In the genomic region with DNA sequence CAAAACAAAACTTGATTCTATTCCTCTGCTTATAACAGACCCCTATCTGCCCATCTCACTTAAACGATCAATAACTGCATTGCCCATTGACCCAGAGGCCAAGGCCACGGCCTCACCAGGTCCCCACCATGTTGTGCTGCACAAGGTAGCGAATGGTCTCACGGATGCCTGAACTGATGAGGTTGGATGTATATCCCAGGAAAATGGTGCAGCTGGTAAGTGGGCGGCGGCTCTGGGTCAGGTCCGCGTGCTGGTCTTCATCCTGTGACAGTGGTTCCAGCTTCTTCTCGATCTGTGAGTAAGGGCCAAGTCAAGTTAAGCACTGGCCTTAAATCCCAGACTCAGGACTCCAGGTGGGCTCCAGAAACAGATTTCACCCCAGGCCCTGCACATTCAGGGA, we compare ENCODE assay signal across 13 cellular contexts. TPM values are rescaled to one million over a fixed set of nuclear protein-coding genes. Genes with fewer than 3 reads are reported as not detected.
DNase-seq lines count a peak whose midpoint lies in the region; ATAC-seq, FAIRE-seq and TF ChIP-seq lines count a peak whose summit lies in the region.
"Had no signal": no experiment of that assay in that cellular context is flagged by ENCODE, and none has a peak within 500 bp of the region (broad histone marks: within the 10 kb centered on the region; RNA-seq: fewer than 3 reads in every experiment).

No MANE protein-coding gene starts in this region.

- CTCF ChIA-PET in A549 (lab: Yijun Ruan, JAX) = interaction anchor here (1.3 to 2.3 kb wide), 3 partner anchors 8 to 81 kb away, joined by 5 to 6 read pairs (median 5); a partner anchor contains a TSS
- CTCF ChIA-PET in activated CD4-positive, alpha-beta memory T cell treated with anti-CD3 and anti-CD28 coated beads for 36 hours (lab: Charles Lee) = no interaction called here

- no peak for TF ChIP-seq POLR2A in A549 (IDR thresholded peaks at IDR 0.05; ENCODE audit: low read length)

- POLR2A ChIA-PET in A549 (lab: Yijun Ruan, JAX) = no interaction called here
- POLR2A ChIA-PET in activated CD4-positive, alpha-beta memory T cell treated with anti-CD3 and anti-CD28 coated beads for 36 hours (lab: Charles Lee) = no interaction called here

- peaks cover 4% of the 10 kb centered on the region for H3F3A ChIP-seq in DOHH2 (ENCODE audit: control insufficient read depth, insufficient read depth)

- no peaks in the 10 kb centered on the region for H3K9me3 Mint-ChIP-seq in activated CD4-positive, alpha-beta memory T cell treated with anti-CD3 and anti-CD28 coated beads for 36 hours

- peaks cover 29% of the 10 kb centered on the region for H3K36me3 Mint-ChIP-seq in activated CD4-positive, alpha-beta memory T cell treated with anti-CD3 and anti-CD28 coated beads for 36 hours

- no peaks in the 10 kb centered on the region for H3K9me3 ChIP-seq in A549
- H3K9me3 ChIP-seq in DOHH2 (ENCODE audit: control insufficient read depth, insufficient read depth, low read length) = no peaks in the 10 kb centered on the region
- H3K9me3 ChIP-seq: psoas muscle had no signal

- 95% methylated on average over 8 of the region's 9 CpGs for WGBS in A549 (ENCODE audit: missing lambda C conversion rate)

- H3K4me1 ChIP-seq in A549 = no peaks in the 10 kb centered on the region
- H3K4me1 ChIP-seq in DOHH2 (ENCODE audit: control insufficient read depth, low read length) = peaks cover 8% of the 10 kb centered on the region

- H3K9me2 ChIP-seq in DOHH2 (replicated peaks; ENCODE audit: control insufficient read depth, low read length) = no peaks in the 10 kb centered on the region

- H3K27me3 ChIP-seq in DOHH2 (ENCODE audit: control insufficient read depth, low read length) = no peaks in the 10 kb centered on the region

- TF ChIP-seq EP300 in A549 (IDR thresholded peaks at IDR 0.05) = no peak

- TF ChIP-seq CTCF in A549 (IDR thresholded peaks at IDR 0.05) (no peak), DOHH2 (IDR thresholded peaks at IDR 0.05; ENCODE audit: low read depth, low read length, poor library complexity, severe bottlenecking) (no peak)

- H3K4me3 Mint-ChIP-seq in activated CD4-positive, alpha-beta memory T cell treated with anti-CD3 and anti-CD28 coated beads for 36 hours = peak overlapping the region; percentile 95

- H3K4me1 Mint-ChIP-seq in activated CD4-positive, alpha-beta memory T cell treated with anti-CD3 and anti-CD28 coated beads for 36 hours (ENCODE audit: low read depth) = peaks cover 23% of the 10 kb centered on the region

- FAIRE-seq in A549 (lab: Jason Lieb, UNC) = no peak

- no peak for TF ChIP-seq RAD21 in A549 (conservative IDR thresholded peaks at IDR 0.05 in 1 of 2, IDR thresholded peaks at IDR 0.05 in 1 of 2)

- no peaks in the 10 kb centered on the region for H3K27me3 Mint-ChIP-seq in activated CD4-positive, alpha-beta memory T cell treated with anti-CD3 and anti-CD28 coated beads for 36 hours

- DNase-seq in A549 (ENCODE audit: low read depth in 1 of 2, low spot score in 1 of 2) (no peak), islet precursor cell (peak; percentile 47)
- DNase-seq in activated CD4-positive, alpha-beta memory T cell treated with anti-CD3 and anti-CD28 coated beads for 36 hours = no peak
- no peak for DNase-seq in stimulated activated CD4-positive, alpha-beta T cell treated with anti-CD3 and anti-CD28 coated beads, Interleukin-4, amount 100 ng/mL, for 24 hours
- DNase-seq: mesenchymal stem cell, NCI-H1048, NCI-H345, psoas muscle had no signal

- H3K27ac ChIP-seq in A549 (no peak overlapping the region), DOHH2 (ENCODE audit: low read depth, low read length) (no peak overlapping the region)

- H3K4me2 ChIP-seq in A549 (peak overlapping the region; percentile 59; the same call in 2 of the 3 replicates), DOHH2 (ENCODE audit: low read length) (peak overlapping the region; percentile 37)

- peaks cover 36% of the 10 kb centered on the region for H3K79me2 ChIP-seq in DOHH2 (ENCODE audit: control insufficient read depth, low read length)

- intact Hi-C loops in activated CD4-positive, alpha-beta memory T cell treated with anti-CD3 and anti-CD28 coated beads for 36 hours (cut with micrococcal nuclease) = loop anchor here (5.0 kb wide), 1 partner anchor 42 kb away; the partner anchor contains the start of gene TNPO2

- peaks cover 51% of the 10 kb centered on the region for H3K36me3 ChIP-seq in DOHH2 (ENCODE audit: control insufficient read depth, low read length)

- peaks cover 9% of the 10 kb centered on the region; the same call in 1 of the 2 replicates for H4K20me1 ChIP-seq in DOHH2 (ENCODE audit: control insufficient read depth, insufficient read depth, low read depth, low read length)

- H3K4me3 ChIP-seq in A549 (no peak overlapping the region; the same call in 2 of the 3 replicates), DOHH2 (ENCODE audit: low read length) (peak overlapping the region; percentile 32; the same call in 1 of the 2 replicates)

- no peak for ATAC-seq in A549
- ATAC-seq in HG03159 (IDR thresholded peaks at IDR 0.05; ENCODE audit: unreplicated experiment) = no peak
- no peak for ATAC-seq in GM18517 (IDR thresholded peaks at IDR 0.05; ENCODE audit: unreplicated experiment)
- no peak for ATAC-seq in HG03460 (IDR thresholded peaks at IDR 0.05; ENCODE audit: unreplicated experiment)
- ATAC-seq: psoas muscle had no signal

- peak overlapping the region; percentile 38 for H3K27ac Mint-ChIP-seq in activated CD4-positive, alpha-beta memory T cell treated with anti-CD3 and anti-CD28 coated beads for 36 hours

TF ChIP-seq in A549, 52 proteins besides CTCF, POLR2A, EP300 and RAD21 (continues in another document):
- TF ChIP-seq ESRRA (IDR thresholded peaks at IDR 0.05; ENCODE audit: borderline replicate concordance, low read length) (no peak), CBX8 (IDR thresholded peaks at IDR 0.05) (no peak), EHF (CRISPR knock-in tag; IDR thresholded peaks at IDR 0.05) (no peak), CBX2 (IDR thresholded peaks at IDR 0.05; ENCODE audit: borderline replicate concordance, low read depth) (no peak), HOXB13 (CRISPR knock-in tag; IDR thresholded peaks at IDR 0.05; ENCODE audit: low read depth) (no peak), KDM5A (IDR thresholded peaks at IDR 0.05) (no peak), FOSB (CRISPR knock-in tag; IDR thresholded peaks at IDR 0.05) (no peak), BCL3 (IDR thresholded peaks at IDR 0.05) (no peak)

RNA-seq across cellular contexts. Expression of gene DHPS, which starts 1.6 kb away (rescaled TPM):
- polyA plus RNA-seq in A549 (2011; rRNA removed) (63.7 and 71.9 TPM in 2 replicates), A549 (2017; fragmentation: RNase III; extraction: RNeasy Plus Mini Kit Qiagen cat#74134 plus additional on column Dnase treatment) (55.3 to 58.3 TPM (median 57.8 TPM) in 3 replicates)
- polyA plus RNA-seq in A549 (2012; cell fraction: cytosol; rRNA removed) = 92.1 and 94.5 TPM in 2 replicates
- 177 and 198 TPM in 2 replicates for polyA plus RNA-seq in A549 (2012; cell fraction: nucleus; rRNA removed)
- 56.8 and 69.7 TPM in 2 replicates for polyA minus RNA-seq in A549 (2011; rRNA and poly(A)+ RNA removed)
- 100 to 1,000 TPM; 126 to 127 TPM for total RNA-seq in activated CD4-positive, alpha-beta memory T cell treated with anti-CD3 and anti-CD28 coated beads for 36 hours

RNA-seq across cellular contexts. Expression of gene GNG14, which starts 7.8 kb away (rescaled TPM):
- polyA plus RNA-seq in A549 (2011; rRNA removed) (not detected in 2 replicates), A549 (2017; fragmentation: RNase III; extraction: RNeasy Plus Mini Kit Qiagen cat#74134 plus additional on column Dnase treatment) (not detected in 3 replicates)
- polyA plus RNA-seq in A549 (2012; cell fraction: cytosol; rRNA removed) = not detected in 2 replicates
- not detected in 2 replicates for polyA plus RNA-seq in A549 (2012; cell fraction: nucleus; rRNA removed)
- not detected in 2 replicates for polyA minus RNA-seq in A549 (2011; rRNA and poly(A)+ RNA removed)
- not detected for total RNA-seq in activated CD4-positive, alpha-beta memory T cell treated with anti-CD3 and anti-CD28 coated beads for 36 hours
- total RNA-seq: cardiac septum, psoas muscle had no signal
- polyA plus RNA-seq: psoas muscle had no signal

RNA-seq across cellular contexts. Expression of gene WDR83, which starts 13.4 kb away (rescaled TPM):
- polyA plus RNA-seq in A549 (2011; rRNA removed) (4.3 and 4.8 TPM in 2 replicates), A549 (2017; fragmentation: RNase III; extraction: RNeasy Plus Mini Kit Qiagen cat#74134 plus additional on column Dnase treatment) (11.1 to 13.7 TPM (median 11.4 TPM) in 3 replicates)
- 11.9 and 12.5 TPM in 2 replicates for polyA plus RNA-seq in A549 (2012; cell fraction: cytosol; rRNA removed)
- 13.7 and 15.0 TPM in 2 replicates for polyA plus RNA-seq in A549 (2012; cell fraction: nucleus; rRNA removed)
- 4.0 and 6.2 TPM in 2 replicates for polyA minus RNA-seq in A549 (2011; rRNA and poly(A)+ RNA removed)
- total RNA-seq in activated CD4-positive, alpha-beta memory T cell treated with anti-CD3 and anti-CD28 coated beads for 36 hours = 10 to 100 TPM; 17.1 to 17.8 TPM

RNA-seq across cellular contexts. Expression of gene MAN2B1, which starts 13.5 kb away (rescaled TPM):
- polyA plus RNA-seq in A549 (2011; rRNA removed) (13.0 and 14.4 TPM in 2 replicates), A549 (2017; fragmentation: RNase III; extraction: RNeasy Plus Mini Kit Qiagen cat#74134 plus additional on column Dnase treatment) (15.4 to 16.3 TPM (median 15.9 TPM) in 3 replicates)
- 14.9 and 18.1 TPM in 2 replicates for polyA plus RNA-seq in A549 (2012; cell fraction: cytosol; rRNA removed)
- polyA plus RNA-seq in A549 (2012; cell fraction: nucleus; rRNA removed) = 45.1 and 51.5 TPM in 2 replicates
- polyA minus RNA-seq in A549 (2011; rRNA and poly(A)+ RNA removed) = 17.8 and 23.6 TPM in 2 replicates
- 100 to 1,000 TPM; 123 to 127 TPM for total RNA-seq in activated CD4-positive, alpha-beta memory T cell treated with anti-CD3 and anti-CD28 coated beads for 36 hours

RNA-seq across cellular contexts. Expression of gene FBXW9, which starts 16.4 kb away (rescaled TPM):
- polyA plus RNA-seq in A549 (2011; rRNA removed) = 5.7 and 6.9 TPM in 2 replicates
- 16.9 and 22.9 TPM in 2 replicates for polyA plus RNA-seq in A549 (2012; cell fraction: cytosol; rRNA removed)
- polyA plus RNA-seq in A549 (2012; cell fraction: nucleus; rRNA removed) = 38.1 and 46.2 TPM in 2 replicates
- polyA plus RNA-seq in A549 (2017; fragmentation: RNase III; extraction: RNeasy Plus Mini Kit Qiagen cat#74134 plus additional on column Dnase treatment) = 7.3 to 8.1 TPM (median 8.0 TPM) in 3 replicates
- 5.1 and 5.9 TPM in 2 replicates for polyA minus RNA-seq in A549 (2011; rRNA and poly(A)+ RNA removed)
- total RNA-seq in activated CD4-positive, alpha-beta memory T cell treated with anti-CD3 and anti-CD28 coated beads for 36 hours = 1 to 10 TPM; 6.6 to 7.0 TPM
